Comparison of ENCODE assay signal across 16 cellular contexts in genomic region chr6:90329397-90330077, GRCh38. TPM values are rescaled to one million over a fixed set of nuclear protein-coding genes. Genes with fewer than 3 reads are reported as not detected.
DNase-seq lines count a peak whose midpoint lies in the region; ATAC-seq and TF ChIP-seq lines count a peak whose summit lies in the region.
"Had no signal": no experiment of that assay in that cellular context is flagged by ENCODE, and none has a peak within 500 bp of the region (broad histone marks: within the 10 kb centered on the region; RNA-seq: fewer than 3 reads in every experiment).

No MANE protein-coding gene starts in this region.

- no peak for ATAC-seq in GM18873 (IDR thresholded peaks at IDR 0.05; ENCODE audit: low FRiP score, unreplicated experiment)

- H3K9me3 ChIP-seq in cardiac muscle cell (ENCODE audit: low read depth): no peaks in the 10 kb centered on the region

- H3K4me3 Mint-ChIP-seq in glutamatergic neuron (ENCODE audit: unreplicated experiment) (peak overlapping the region; percentile 4), nephron progenitor cell (no peak overlapping the region)

- no peaks in the 10 kb centered on the region for H3K27me3 ChIP-seq in cardiac muscle cell
- H3K27me3 ChIP-seq: BLaER1 had no signal

- peaks cover 4% of the 10 kb centered on the region for H3K27me3 Mint-ChIP-seq in glutamatergic neuron (ENCODE audit: unreplicated experiment)
- no peaks in the 10 kb centered on the region for H3K27me3 Mint-ChIP-seq in nephron progenitor cell (ENCODE audit: low read depth, poor library complexity)

- H3K9me3 Mint-ChIP-seq in glutamatergic neuron (ENCODE audit: unreplicated experiment) (no peaks in the 10 kb centered on the region), nephron progenitor cell (peaks cover 20% of the 10 kb centered on the region)

- no peak overlapping the region for H3K4me3 ChIP-seq in cardiac muscle cell
- H3K4me3 ChIP-seq: BLaER1 had no signal

- intact Hi-C loops in cardiac septum (cut with DNase I): no loop called here

- H3K36me3 Mint-ChIP-seq in glutamatergic neuron (ENCODE audit: unreplicated experiment) (peaks cover 13% of the 10 kb centered on the region), nephron progenitor cell (ENCODE audit: low read depth) (peaks cover 10% of the 10 kb centered on the region)

- DNase-seq in cardiac muscle cell (ENCODE audit: low read depth in 1 of 2, low spot score in 1 of 2): peak in 1 of 2 donors; percentile 21
- DNase-seq in cardiac septum (ENCODE audit: low spot score): no peak
- peak; percentile 37 for DNase-seq in SK-N-DZ (ENCODE audit: low spot score)
- DNase-seq in glutamatergic neuron: no peak
- no peak for DNase-seq in nephron progenitor cell
- DNase-seq in medulla oblongata (ENCODE audit: extremely low spot score): no peak
- DNase-seq in DMS153 (lab: John Stamatoyannopoulos, UW): no peak
- DNase-seq: GOT3; NCI-H1105 treated with DMSO at 0.1 percent for 48 hours; NCI-H1694 treated with DMSO at 0.1 percent for 48 hours; NCI-H2107; NCI-H446; NK-92 treated with Interleukin-12 subunit alpha and Interleukin-12 subunit beta, amount 100 ng/mL, for 24 hours; SHP77 had no signal

- peak overlapping the region; percentile 45 for H3K27ac ChIP-seq in cardiac muscle cell
- H3K27ac ChIP-seq: BLaER1 had no signal

- no peaks in the 10 kb centered on the region for H3K36me3 ChIP-seq in cardiac muscle cell
- H3K36me3 ChIP-seq: BLaER1 had no signal

- H3K4me1 ChIP-seq in cardiac muscle cell (ENCODE audit: low read depth): peaks cover 14% of the 10 kb centered on the region

- H3K4me1 Mint-ChIP-seq in glutamatergic neuron (ENCODE audit: low read depth, unreplicated experiment) (peaks cover 11% of the 10 kb centered on the region), nephron progenitor cell (peaks cover 22% of the 10 kb centered on the region)

- H3K27ac Mint-ChIP-seq in glutamatergic neuron (ENCODE audit: unreplicated experiment) (no peak overlapping the region), nephron progenitor cell (peak overlapping the region; percentile 28)

- no peak for TF ChIP-seq CTCF in cardiac muscle cell (IDR thresholded peaks at IDR 0.05; ENCODE audit: low read depth, low read length)
- no peak for TF ChIP-seq CTCF in glutamatergic neuron (IDR thresholded peaks at IDR 0.05; ENCODE audit: partially characterized antibody, unreplicated experiment)
- TF ChIP-seq CTCF in nephron progenitor cell (IDR thresholded peaks at IDR 0.05): no peak

RNA-seq across cellular contexts. Expression of gene BACH2, which starts 32.9 kb away (rescaled TPM):
- 3.2 and 5.6 TPM in 2 replicates for total RNA-seq in cardiac muscle cell
- 4.6 and 5.4 TPM in 2 replicates for polyA plus RNA-seq in cardiac muscle cell
- 8.4 TPM for total RNA-seq in cardiac septum
- 1.7 and 3.7 TPM in 2 replicates for polyA plus RNA-seq in SK-N-DZ (2014; cell fraction: cytosol; rRNA removed)
- 0.84 and 1.5 TPM in 2 replicates for polyA plus RNA-seq in SK-N-DZ (2014; cell fraction: nucleus; rRNA removed)
- total RNA-seq in glutamatergic neuron (ENCODE audit: unreplicated experiment): 96.4 TPM

Comparison
In these comparisons a context has a peak if more than half of its experiments do, and no peak if none do; other contexts are left out.
1. RNA of gene BACH2, which starts 32.9 kb away (total RNA-seq): 96.4 TPM in glutamatergic neuron (single experiment); 8.4 TPM in cardiac septum (single experiment) and 3.2 to 5.6 TPM in cardiac muscle cell; every median in the first group is over 10 times any median in the second.